9 cellular contexts compared by ENCODE assay signal in genomic region chr15:75712668-75713337, GRCh38. TPM values are rescaled to one million over a fixed set of nuclear protein-coding genes. Genes with fewer than 3 reads are reported as not detected.
DNase-seq lines count a peak whose midpoint lies in the region; ATAC-seq and TF ChIP-seq lines count a peak whose summit lies in the region.
"Had no signal": no experiment of that assay in that cellular context is flagged by ENCODE, and none has a peak within 500 bp of the region (broad histone marks: within the 10 kb centered on the region; RNA-seq: fewer than 3 reads in every experiment).

Gene CSPG4, minus strand, starts transcription at chr15:75712848. Its CDS starts 93 bp downstream, at chr15:75712755.

- H3K36me3 Mint-ChIP-seq in activated CD8-positive, alpha-beta memory T cell treated with anti-CD3 and anti-CD28 coated beads, Interleukin-2, amount 10 ng/mL, durations not matched to agents 7 days and 5 days = no peaks in the 10 kb centered on the region

- peak; percentile 78 for ATAC-seq in Right ventricle myocardium superior (ENCODE audit: poor library complexity)
- no peak for ATAC-seq in HG02840 (IDR thresholded peaks at IDR 0.05; ENCODE audit: low FRiP score, unreplicated experiment)
- ATAC-seq in GM21619 (IDR thresholded peaks at IDR 0.05; ENCODE audit: unreplicated experiment) = no peak
- ATAC-seq in HG03460 (IDR thresholded peaks at IDR 0.05; ENCODE audit: unreplicated experiment) = no peak
- ATAC-seq in activated CD8-positive, alpha-beta memory T cell treated with anti-CD3 and anti-CD28 coated beads, Interleukin-2, amount 10 ng/mL, durations not matched to agents 7 days and 5 days = no peak

- H3K4me3 Mint-ChIP-seq in activated CD8-positive, alpha-beta memory T cell treated with anti-CD3 and anti-CD28 coated beads, Interleukin-2, amount 10 ng/mL, durations not matched to agents 7 days and 5 days = no peak within 1 kb of the TSS
- H3K4me3 Mint-ChIP-seq: T-helper 1 cell treated with Interleukin-12 subunit alpha and Interleukin-12 subunit beta and Interleukin-4 antibody, amounts not matched to agents 30 μg/mL and 1 μg/mL, for 36 hours had no signal

- no peaks in the 10 kb centered on the region for H3K9me3 Mint-ChIP-seq in activated CD8-positive, alpha-beta memory T cell treated with anti-CD3 and anti-CD28 coated beads, Interleukin-2, amount 10 ng/mL, durations not matched to agents 7 days and 5 days (ENCODE audit: low read depth)
- H3K9me3 Mint-ChIP-seq: T-helper 1 cell treated with Interleukin-12 subunit alpha and Interleukin-12 subunit beta and Interleukin-4 antibody, amounts not matched to agents 30 μg/mL and 1 μg/mL, for 36 hours had no signal

- CTCF ChIA-PET in activated CD8-positive, alpha-beta memory T cell treated with anti-CD3 and anti-CD28 coated beads, Interleukin-2, amount 10 ng/mL, durations not matched to agents 7 days and 5 days (lab: Charles Lee) = no interaction called here

- H3K4me3 ChIP-seq in SJCRH30 (peak within 1 kb of the TSS; percentile 89), prostate gland (peak within 1 kb of the TSS; percentile 30 to 35)

- peaks cover 19% of the 10 kb centered on the region for H3K27me3 Mint-ChIP-seq in activated CD8-positive, alpha-beta memory T cell treated with anti-CD3 and anti-CD28 coated beads, Interleukin-2, amount 10 ng/mL, durations not matched to agents 7 days and 5 days

- TF ChIP-seq CTCF in prostate gland (IDR thresholded peaks at IDR 0.05) = no peak

- H3K27ac Mint-ChIP-seq in activated CD8-positive, alpha-beta memory T cell treated with anti-CD3 and anti-CD28 coated beads, Interleukin-2, amount 10 ng/mL, durations not matched to agents 7 days and 5 days = no peak within 1 kb of the TSS

- H3K4me1 Mint-ChIP-seq in activated CD8-positive, alpha-beta memory T cell treated with anti-CD3 and anti-CD28 coated beads, Interleukin-2, amount 10 ng/mL, durations not matched to agents 7 days and 5 days = no peaks in the 10 kb centered on the region

- peak; percentile 14 for TF ChIP-seq POLR2A in prostate gland (IDR thresholded peaks at IDR 0.05)

- peak; percentile 78 for DNase-seq in EL
- DNase-seq in SJCRH30 = peak; percentile 82 to 87
- peak; percentile 79 for DNase-seq in Right ventricle myocardium superior
- DNase-seq in prostate gland (ENCODE audit: low spot score) = no peak
- no peak for DNase-seq in activated CD8-positive, alpha-beta memory T cell treated with anti-CD3 and anti-CD28 coated beads, Interleukin-2, amount 10 ng/mL, durations not matched to agents 7 days and 5 days

- H3K27ac ChIP-seq in SJCRH30 (peak within 1 kb of the TSS; percentile 46), prostate gland (peak within 1 kb of the TSS; percentile 51 to 68)

- H3K4me1 ChIP-seq in SJCRH30 (peaks cover 11% of the 10 kb centered on the region), prostate gland (replicated peaks) (peaks cover 7% of the 10 kb centered on the region)

- no peaks in the 10 kb centered on the region for H3K9me3 ChIP-seq in SJCRH30 (replicated peaks)
- H3K9me3 ChIP-seq in prostate gland = no peaks in the 10 kb centered on the region

- H3K36me3 ChIP-seq in SJCRH30 = no peaks in the 10 kb centered on the region
- no peaks in the 10 kb centered on the region for H3K36me3 ChIP-seq in prostate gland

- WGBS in prostate gland = 10% methylated on average over 36 of the region's 36 CpGs

- intact Hi-C loops in Right ventricle myocardium superior (cut with DNase I) = no loop called here
- intact Hi-C loops in prostate gland (cut with DNase I) = no loop called here

- H3K27me3 ChIP-seq in SJCRH30 (no peaks in the 10 kb centered on the region), prostate gland (replicated peaks; ENCODE audit: insufficient read depth) (no peaks in the 10 kb centered on the region)

RNA-seq across cellular contexts. Expression of gene CSPG4, which starts in this region (rescaled TPM):
- total RNA-seq in SJCRH30 (2014; rRNA removed; shearing (Covaris generic)) = 10.4 and 11.1 TPM in 2 replicates
- total RNA-seq in Right ventricle myocardium superior (5.2 TPM), prostate gland (10 to 100 TPM; 14.3 to 29.4 TPM)
- under 1 TPM in 1 of 2 experiments, not detected in 1; 0.07 TPM for total RNA-seq in activated CD8-positive, alpha-beta memory T cell treated with anti-CD3 and anti-CD28 coated beads, Interleukin-2, amount 10 ng/mL, durations not matched to agents 7 days and 5 days

Comparison
In these comparisons a context has a peak if more than half of its experiments do, and no peak if none do; other contexts are left out.
1. DNase-seq: peak in EL (single experiment), SJCRH30 (2 of 2) and Right ventricle myocardium superior (single experiment); none in prostate gland (single experiment) and activated CD8-positive, alpha-beta memory T cell treated with anti-CD3 and anti-CD28 coated beads, Interleukin-2, amount 10 ng/mL, durations not matched to agents 7 days and 5 days (single experiment).